ENCODE assay signal across 15 cellular contexts in the genomic region with DNA sequence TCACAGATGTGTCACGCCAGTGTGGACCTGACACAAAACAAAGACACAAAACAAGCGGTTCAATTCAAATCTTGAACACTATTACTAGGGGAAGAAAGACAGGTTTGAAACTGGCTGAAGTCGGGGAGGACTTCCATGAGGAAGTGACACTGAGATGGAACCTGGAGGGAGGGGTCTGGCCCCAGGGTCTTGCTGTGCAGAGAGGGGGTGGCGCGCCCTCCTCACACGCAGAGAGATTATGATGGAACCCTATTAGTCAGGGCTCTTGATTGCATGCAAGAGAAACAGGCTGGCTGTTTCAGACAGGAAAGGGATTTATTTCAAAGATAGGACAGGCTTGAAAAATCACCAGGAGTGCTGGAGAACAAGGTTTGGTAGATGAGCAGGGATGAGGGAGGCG.
"Had no signal": no experiment of that assay in that cellular context is flagged by ENCODE, and none has a peak within 500 bp of the region (broad histone marks: within the 10 kb centered on the region; RNA-seq: fewer than 3 reads in every experiment).

No MANE protein-coding gene starts in this region.

- H3K27ac Mint-ChIP-seq: activated naive CD4-positive, alpha-beta T cell treated with anti-CD3 and anti-CD28 coated beads for 36 hours; activated T-helper 1 cell treated with anti-CD3 and anti-CD28 coated beads, Interleukin-12 subunit alpha, Interleukin-12 subunit beta, Interleukin-2, Interleukin-4 antibody, amounts not matched to agents 30 ng/mL and 10 ng/mL and 1 ng/mL, durations not matched to agents 14 hours and 24 hours and 36 hours; nephron; T-helper 1 cell treated with Interleukin-12 subunit alpha and Interleukin-12 subunit beta and Interleukin-4 antibody, amounts not matched to agents 30 μg/mL and 1 μg/mL, for 36 hours had no signal

- H3K27me3 ChIP-seq: esophagus squamous epithelium, sigmoid colon, uterus had no signal

- DNase-seq: activated CD4-positive, CD25-positive, alpha-beta regulatory T cell; activated naive CD4-positive, alpha-beta T cell treated with anti-CD3 and anti-CD28 coated beads for 36 hours; esophagus squamous epithelium; foreskin fibroblast; glutamatergic neuron; left colon; mesenchymal stem cell; sigmoid colon; stimulated activated CD4-positive, alpha-beta T cell treated with anti-CD3 and anti-CD28 coated beads, Interleukin-12 subunit alpha, Interleukin-12 subunit beta, amount 100 ng/mL, for 4 hours; stimulated activated CD4-positive, alpha-beta T cell treated with anti-CD3 and anti-CD28 coated beads, Interleukin-2, amount 100 ng/mL, for 48 hours; stimulated activated naive CD8-positive, alpha-beta T cell treated with anti-CD3 and anti-CD28 coated beads, Interleukin-15, Interleukin-2, amounts not matched to agents 100 U/mL and 50 U/mL, for 24 hours; uterus had no signal

- ATAC-seq: left colon; stimulated activated naive CD8-positive, alpha-beta T cell treated with anti-CD3 and anti-CD28 coated beads, Interleukin-15, Interleukin-2, amounts not matched to agents 100 U/mL and 50 U/mL, for 24 hours had no signal

- H3K36me3 ChIP-seq: esophagus squamous epithelium, sigmoid colon, uterus had no signal

- H3K9me3 Mint-ChIP-seq: activated naive CD4-positive, alpha-beta T cell treated with anti-CD3 and anti-CD28 coated beads for 36 hours; activated T-helper 1 cell treated with anti-CD3 and anti-CD28 coated beads, Interleukin-12 subunit alpha, Interleukin-12 subunit beta, Interleukin-2, Interleukin-4 antibody, amounts not matched to agents 30 ng/mL and 10 ng/mL and 1 ng/mL, durations not matched to agents 14 hours and 24 hours and 36 hours; nephron; T-helper 1 cell treated with Interleukin-12 subunit alpha and Interleukin-12 subunit beta and Interleukin-4 antibody, amounts not matched to agents 30 μg/mL and 1 μg/mL, for 36 hours had no signal

- H3K4me1 Mint-ChIP-seq: nephron had no signal

- H3K4me1 ChIP-seq: esophagus squamous epithelium, sigmoid colon, uterus had no signal

- H3K4me3 ChIP-seq: esophagus squamous epithelium, sigmoid colon, uterus had no signal

- H3K4me3 Mint-ChIP-seq: activated naive CD4-positive, alpha-beta T cell treated with anti-CD3 and anti-CD28 coated beads for 36 hours; activated T-helper 1 cell treated with anti-CD3 and anti-CD28 coated beads, Interleukin-12 subunit alpha, Interleukin-12 subunit beta, Interleukin-2, Interleukin-4 antibody, amounts not matched to agents 30 ng/mL and 10 ng/mL and 1 ng/mL, durations not matched to agents 14 hours and 24 hours and 36 hours; nephron; T-helper 1 cell treated with Interleukin-12 subunit alpha and Interleukin-12 subunit beta and Interleukin-4 antibody, amounts not matched to agents 30 μg/mL and 1 μg/mL, for 36 hours had no signal

- H3K9me3 ChIP-seq: esophagus squamous epithelium, sigmoid colon, uterus had no signal
